In the genomic region with DNA sequence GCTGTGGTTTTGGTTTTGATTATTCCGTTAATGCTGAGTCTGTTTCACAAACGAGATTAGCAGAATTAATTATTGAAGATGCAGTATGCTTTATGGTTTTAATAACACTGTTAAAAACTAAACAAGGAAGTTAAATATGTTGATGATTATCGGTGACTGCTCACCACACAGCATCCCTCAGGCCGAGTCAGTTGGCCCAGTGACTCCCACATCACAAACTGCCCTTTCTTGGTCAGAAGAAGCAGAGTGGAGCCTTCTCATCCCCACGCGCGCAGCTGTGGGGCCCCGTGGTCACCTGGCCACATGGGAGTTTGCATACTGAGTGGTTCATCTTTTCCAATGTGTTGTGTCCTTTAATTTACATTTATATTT, we compare ENCODE assay signal across 18 cellular contexts.
A peak's percentile ranks its signal among the peaks of the same experiment; 100 is the strongest.
DNase-seq lines count a peak whose midpoint lies in the region; ATAC-seq and TF ChIP-seq lines count a peak whose summit lies in the region.
"Had no signal": no experiment of that assay in that cellular context is flagged by ENCODE, and none has a peak within 500 bp of the region (broad histone marks: within the 10 kb centered on the region; RNA-seq: fewer than 3 reads in every experiment).

No MANE protein-coding gene starts in this region.

- peak; percentile 80 for DNase-seq in AG20443 (ENCODE audit: low spot score)
- peak in 1 of 2 experiments; percentile 21 for DNase-seq in HL-60 (ENCODE audit: low read depth in 1 of 2, low spot score in 1 of 2)
- DNase-seq in chondrocyte (ENCODE audit: low spot score) = no peak
- no peak for DNase-seq in Peyer's patch
- DNase-seq: activated CD4-positive, alpha-beta T cell treated with anti-CD3 and anti-CD28 coated beads, Interleukin-2, amount 50 U/mL, for 4 hours; activated naive CD4-positive, alpha-beta T cell treated with anti-CD3 and anti-CD28 coated beads, Interleukin-2, amount 10 ng/mL, durations not matched to agents 7 days and 5 days; EL; foreskin melanocyte; NCI-H1436; NCI-H2171 treated with DMSO at 0.1 percent for 48 hours; ovary; upper lobe of right lung had no signal

- H3K4me1 Mint-ChIP-seq in chondrocyte (ENCODE audit: low read depth) (peaks cover 34% of the 10 kb centered on the region), nephron (peaks cover 16% of the 10 kb centered on the region)
- H3K4me1 Mint-ChIP-seq: activated naive CD4-positive, alpha-beta T cell treated with anti-CD3 and anti-CD28 coated beads, Interleukin-2, amount 10 ng/mL, durations not matched to agents 7 days and 5 days had no signal

- H3K27me3 ChIP-seq in HL-60 (ENCODE audit: insufficient read depth, poor library complexity, severe bottlenecking) = no peaks in the 10 kb centered on the region
- no peaks in the 10 kb centered on the region for H3K27me3 ChIP-seq in Peyer's patch
- H3K27me3 ChIP-seq: ovary, upper lobe of right lung had no signal

- H3K27ac Mint-ChIP-seq in chondrocyte (ENCODE audit: unreplicated experiment) = peak overlapping the region; percentile 65
- H3K27ac Mint-ChIP-seq in nephron = peak overlapping the region in 2 of 3 experiments; percentile 19 to 64
- H3K27ac Mint-ChIP-seq: activated naive CD4-positive, alpha-beta T cell treated with anti-CD3 and anti-CD28 coated beads, Interleukin-2, amount 10 ng/mL, durations not matched to agents 7 days and 5 days; stimulated activated naive CD8-positive, alpha-beta T cell treated with anti-CD3 and anti-CD28 coated beads, Interleukin-15, Interleukin-2, amounts not matched to agents 100 ng/mL and 50 ng/mL, for 24 hours had no signal

- ATAC-seq in HG02763 (IDR thresholded peaks at IDR 0.05; ENCODE audit: unreplicated experiment) = no peak
- ATAC-seq in GM18517 (IDR thresholded peaks at IDR 0.05; ENCODE audit: unreplicated experiment) = no peak
- ATAC-seq in HG03439 (IDR thresholded peaks at IDR 0.05; ENCODE audit: unreplicated experiment) = no peak
- ATAC-seq: Panc1, upper lobe of right lung had no signal

- H3K9me3 ChIP-seq in Peyer's patch = no peaks in the 10 kb centered on the region
- H3K9me3 ChIP-seq: ovary, upper lobe of right lung had no signal

- no peak for TF ChIP-seq POLR2A in Peyer's patch (IDR thresholded peaks at IDR 0.05)

- H3K36me3 Mint-ChIP-seq in chondrocyte (ENCODE audit: low read depth) = peaks cover 42% of the 10 kb centered on the region
- peaks cover 15% of the 10 kb centered on the region for H3K36me3 Mint-ChIP-seq in nephron (ENCODE audit: low read depth)
- H3K36me3 Mint-ChIP-seq: activated naive CD4-positive, alpha-beta T cell treated with anti-CD3 and anti-CD28 coated beads, Interleukin-2, amount 10 ng/mL, durations not matched to agents 7 days and 5 days had no signal

- H3K4me3 ChIP-seq in HL-60 (replicated peaks; ENCODE audit: insufficient read depth, low read length) (no peak overlapping the region), Peyer's patch (no peak overlapping the region)
- H3K4me3 ChIP-seq: ovary, upper lobe of right lung had no signal

- H3K4me3 Mint-ChIP-seq in chondrocyte (ENCODE audit: unreplicated experiment) = no peak overlapping the region
- H3K4me3 Mint-ChIP-seq in nephron = no peak overlapping the region
- H3K4me3 Mint-ChIP-seq: activated naive CD4-positive, alpha-beta T cell treated with anti-CD3 and anti-CD28 coated beads, Interleukin-2, amount 10 ng/mL, durations not matched to agents 7 days and 5 days; stimulated activated naive CD8-positive, alpha-beta T cell treated with anti-CD3 and anti-CD28 coated beads, Interleukin-15, Interleukin-2, amounts not matched to agents 100 ng/mL and 50 ng/mL, for 24 hours had no signal

- no peaks in the 10 kb centered on the region for H3K9me3 Mint-ChIP-seq in chondrocyte (ENCODE audit: low read depth)
- no peaks in the 10 kb centered on the region for H3K9me3 Mint-ChIP-seq in nephron
- H3K9me3 Mint-ChIP-seq: activated naive CD4-positive, alpha-beta T cell treated with anti-CD3 and anti-CD28 coated beads, Interleukin-2, amount 10 ng/mL, durations not matched to agents 7 days and 5 days; stimulated activated naive CD8-positive, alpha-beta T cell treated with anti-CD3 and anti-CD28 coated beads, Interleukin-15, Interleukin-2, amounts not matched to agents 100 ng/mL and 50 ng/mL, for 24 hours had no signal

- H3K27me3 Mint-ChIP-seq in chondrocyte (ENCODE audit: low read depth) (no peaks in the 10 kb centered on the region), nephron (ENCODE audit: low read depth) (peaks cover 4% of the 10 kb centered on the region)

- H3K36me3 ChIP-seq in Peyer's patch = no peaks in the 10 kb centered on the region
- H3K36me3 ChIP-seq: ovary, upper lobe of right lung had no signal

- H3K27ac ChIP-seq in HL-60 (replicated peaks) = 0 out of 2 replicates have a peak overlapping the region, but pooled peaks have one; percentile 10
- peak overlapping the region in 1 of 4 donors; percentile 1 for H3K27ac ChIP-seq in Peyer's patch
- H3K27ac ChIP-seq: ovary, upper lobe of right lung had no signal

- no peaks in the 10 kb centered on the region for H3K4me1 ChIP-seq in Peyer's patch
- H3K4me1 ChIP-seq: upper lobe of right lung had no signal

- no peak for TF ChIP-seq CTCF in HL-60 (IDR thresholded peaks at IDR 0.05; ENCODE audit: insufficient read depth, low read length)
- no peak for TF ChIP-seq CTCF in chondrocyte (IDR thresholded peaks at IDR 0.05)
- TF ChIP-seq CTCF in nephron (IDR thresholded peaks at IDR 0.05; ENCODE audit: unreplicated experiment in 3 of 3) = no peak
- no peak for TF ChIP-seq CTCF in Peyer's patch (IDR thresholded peaks at IDR 0.05)
